ENCODE assay signal across 16 cellular contexts in genomic region chr1:166233750-166234366, GRCh38.
"Had no signal": no experiment of that assay in that cellular context is flagged by ENCODE, and none has a peak within 500 bp of the region (broad histone marks: within the 10 kb centered on the region; RNA-seq: fewer than 3 reads in every experiment).

No MANE protein-coding gene starts in this region.

- ATAC-seq: foreskin keratinocyte; heart left ventricle; left lung; naive thymus-derived CD4-positive, alpha-beta T cell; stimulated activated naive CD8-positive, alpha-beta T cell treated with anti-CD3 and anti-CD28 coated beads, Interleukin-15, Interleukin-2, amounts not matched to agents 100 U/mL and 50 U/mL, for 24 hours had no signal

- H3K27me3 Mint-ChIP-seq: central memory CD8-positive, alpha-beta T cell had no signal

- H3K4me3 Mint-ChIP-seq: central memory CD8-positive, alpha-beta T cell; naive thymus-derived CD4-positive, alpha-beta T cell; nephron progenitor cell; type B pancreatic cell had no signal

- FAIRE-seq: endothelial cell of umbilical vein had no signal

- H3K36me3 Mint-ChIP-seq: type B pancreatic cell had no signal

- H3K4me1 Mint-ChIP-seq: central memory CD8-positive, alpha-beta T cell; naive thymus-derived CD4-positive, alpha-beta T cell; nephron progenitor cell had no signal

- DNase-seq: erythroblast; foreskin keratinocyte; heart left ventricle; hippocampal formation; islet precursor cell; mesenchymal stem cell; naive thymus-derived CD4-positive, alpha-beta T cell; nephron progenitor cell; stimulated activated CD4-positive, alpha-beta T cell treated with anti-CD3 and anti-CD28 coated beads, Interleukin-2, amount 100 ng/mL, for 48 hours; stimulated activated naive CD8-positive, alpha-beta T cell treated with anti-CD3 and anti-CD28 coated beads, Interleukin-15, Interleukin-2, amounts not matched to agents 100 U/mL and 50 U/mL, for 24 hours; thyroid gland; uterus had no signal

- H3K27ac Mint-ChIP-seq: naive thymus-derived CD4-positive, alpha-beta T cell; nephron progenitor cell; type B pancreatic cell had no signal

- H3K9me3 Mint-ChIP-seq: type B pancreatic cell had no signal
